Comparison of ENCODE assay signal across 8 cellular contexts in the genomic region with DNA sequence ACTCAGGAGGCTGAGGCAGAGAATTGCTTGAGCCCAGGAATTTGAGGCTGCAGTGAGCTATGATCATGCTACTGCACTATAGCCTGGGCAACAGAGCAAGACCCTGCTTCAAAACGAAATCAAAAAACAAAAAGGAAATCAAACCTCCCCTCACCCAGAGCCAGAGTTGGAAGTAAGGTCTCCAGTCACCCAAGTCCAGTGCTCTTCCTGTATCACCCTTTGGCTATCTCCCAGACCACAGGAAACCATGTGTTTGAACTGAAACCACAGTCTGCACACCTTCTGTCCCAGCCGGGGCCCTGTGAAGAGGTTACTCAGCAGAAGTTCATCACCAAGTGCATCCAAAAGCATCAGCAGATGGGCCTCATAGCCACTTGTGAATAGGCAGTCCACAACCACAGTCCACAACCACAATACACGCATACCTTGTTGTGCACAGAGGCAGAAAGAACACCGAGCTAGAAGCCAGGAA. TPM values are rescaled to one million over a fixed set of nuclear protein-coding genes. Genes with fewer than 3 reads are reported as not detected.
DNase-seq lines count a peak whose midpoint lies in the region; ATAC-seq and TF ChIP-seq lines count a peak whose summit lies in the region.

No MANE protein-coding gene starts in this region.

- peaks cover 0 to 13% of the 10 kb centered on the region in 2 donors for H3K36me3 ChIP-seq in gastroesophageal sphincter
- peaks cover 6 to 10% of the 10 kb centered on the region in 2 donors for H3K36me3 ChIP-seq in stomach smooth muscle (ENCODE audit: control insufficient read depth in 2 of 2, insufficient read depth in 2 of 2, low read length in 2 of 2)

- no peaks in the 10 kb centered on the region for H3K9me3 ChIP-seq in gastroesophageal sphincter
- no peaks in the 10 kb centered on the region for H3K9me3 ChIP-seq in stomach smooth muscle (ENCODE audit: control insufficient read depth in 2 of 2, low read length in 2 of 2)

- no peak for ATAC-seq in activated CD8-positive, alpha-beta T cell treated with anti-CD3 and anti-CD28 coated beads for 36 hours
- no peak for ATAC-seq in gastroesophageal sphincter
- no peak for ATAC-seq in GM21825 (IDR thresholded peaks at IDR 0.05; ENCODE audit: unreplicated experiment)

- H3K36me3 Mint-ChIP-seq in CD14-positive monocyte: peaks cover 32 to 55% of the 10 kb centered on the region in 2 donors
- H3K36me3 Mint-ChIP-seq in activated CD8-positive, alpha-beta T cell treated with anti-CD3 and anti-CD28 coated beads for 36 hours (ENCODE audit: low read depth): peaks cover 69% of the 10 kb centered on the region

- TF ChIP-seq POLR2A in gastroesophageal sphincter (IDR thresholded peaks at IDR 0.05): no peak

- intact Hi-C loops in CD14-positive monocyte (cut with micrococcal nuclease): loop anchor here in 1 of 2 donors (10.0 kb wide), 1 partner anchor 92 kb away; no protein-coding TSS in a partner anchor
- intact Hi-C loops in activated CD8-positive, alpha-beta T cell treated with anti-CD3 and anti-CD28 coated beads for 36 hours (cut with micrococcal nuclease): no loop called here

- H3K9ac ChIP-seq in stomach smooth muscle (ENCODE audit: low read length in 2 of 2): no peak overlapping the region

- peak overlapping the region in 1 of 2 donors; percentile 67 for H3K4me3 Mint-ChIP-seq in CD14-positive monocyte
- peak overlapping the region; percentile 92 for H3K4me3 Mint-ChIP-seq in activated CD8-positive, alpha-beta T cell treated with anti-CD3 and anti-CD28 coated beads for 36 hours

- POLR2A ChIA-PET in activated CD8-positive, alpha-beta T cell treated with anti-CD3 and anti-CD28 coated beads for 36 hours (lab: Charles Lee): interaction anchor here (0.7 to 42.1 kb wide), 5 partner anchors 8 to 82 kb away, joined by 4 to 1125 read pairs (median 6); no protein-coding TSS in a partner anchor

- H3K27ac ChIP-seq in gastroesophageal sphincter (peak overlapping the region; percentile 96 to 100 (median 100)), stomach smooth muscle (ENCODE audit: low read length) (peak overlapping the region; percentile 60)

- no peaks in the 10 kb centered on the region for H3K27me3 ChIP-seq in gastroesophageal sphincter
- no peaks in the 10 kb centered on the region for H3K27me3 ChIP-seq in stomach smooth muscle (ENCODE audit: control insufficient read depth in 1 of 2, insufficient read depth in 2 of 2, low read length in 2 of 2)

- DNase-seq in CD14-positive monocyte (ENCODE audit: low spot score): no peak
- DNase-seq in HCEC 1CT: peak; percentile 87
- peak; percentile 86 for DNase-seq in activated CD8-positive, alpha-beta T cell treated with anti-CD3 and anti-CD28 coated beads for 36 hours
- no peak for DNase-seq in AG20443 (ENCODE audit: low spot score)
- no peak for DNase-seq in NCI-H128 (lab: John Stamatoyannopoulos, UW; ENCODE audit: unreplicated experiment)

- no peak for TF ChIP-seq CTCF in CD14-positive monocyte (IDR thresholded peaks at IDR 0.05)
- no peak for TF ChIP-seq CTCF in activated CD8-positive, alpha-beta T cell treated with anti-CD3 and anti-CD28 coated beads for 36 hours (IDR thresholded peaks at IDR 0.05)
- no peak for TF ChIP-seq CTCF in gastroesophageal sphincter (IDR thresholded peaks at IDR 0.05)

- no peak for TF ChIP-seq EP300 in gastroesophageal sphincter (IDR thresholded peaks at IDR 0.05)

- CTCF ChIA-PET in activated CD8-positive, alpha-beta T cell treated with anti-CD3 and anti-CD28 coated beads for 36 hours (lab: Charles Lee): interaction anchor here (1.0 to 3.3 kb wide), 5 partner anchors 14 to 103 kb away, joined by 3 to 19 read pairs (median 4); no protein-coding TSS in a partner anchor

- H3K4me1 ChIP-seq in gastroesophageal sphincter (peaks cover 0 to 81% (median 52%) of the 10 kb centered on the region in 3 donors), stomach smooth muscle (ENCODE audit: control insufficient read depth, insufficient read depth, low read length) (peaks cover 71% of the 10 kb centered on the region)

- peak overlapping the region; percentile 57 to 88 (median 66) for H3K27ac Mint-ChIP-seq in CD14-positive monocyte
- peak overlapping the region; percentile 95 for H3K27ac Mint-ChIP-seq in activated CD8-positive, alpha-beta T cell treated with anti-CD3 and anti-CD28 coated beads for 36 hours

- H3K27me3 Mint-ChIP-seq in CD14-positive monocyte (ENCODE audit: low read depth in 3 of 3): peaks cover 0 to 2% (median 0%) of the 10 kb centered on the region in 3 donors
- no peaks in the 10 kb centered on the region for H3K27me3 Mint-ChIP-seq in activated CD8-positive, alpha-beta T cell treated with anti-CD3 and anti-CD28 coated beads for 36 hours

- 7 to 17% methylated on average over 2 of the region's 4 CpGs for WGBS in gastroesophageal sphincter (ENCODE audit: low coverage in 1 of 2), 2 donors

- peak overlapping the region in 1 of 2 donors; percentile 35 for H3K4me3 ChIP-seq in gastroesophageal sphincter
- peak overlapping the region in 1 of 2 donors; percentile 63 for H3K4me3 ChIP-seq in stomach smooth muscle (ENCODE audit: low read length in 2 of 2)

- peaks cover 72% of the 10 kb centered on the region for H3K4me1 Mint-ChIP-seq in CD14-positive monocyte
- peaks cover 63% of the 10 kb centered on the region for H3K4me1 Mint-ChIP-seq in activated CD8-positive, alpha-beta T cell treated with anti-CD3 and anti-CD28 coated beads for 36 hours (ENCODE audit: low read depth)

- H3K9me3 Mint-ChIP-seq in CD14-positive monocyte: peaks cover 0 to 3% (median 0%) of the 10 kb centered on the region in 7 donors
- no peaks in the 10 kb centered on the region for H3K9me3 Mint-ChIP-seq in activated CD8-positive, alpha-beta T cell treated with anti-CD3 and anti-CD28 coated beads for 36 hours

RNA-seq across cellular contexts. Expression of a gene that starts 4.6 kb away (rescaled TPM):
- 10 to 100 TPM; 35.6 to 79.5 TPM for polyA plus RNA-seq in CD14-positive monocyte
- total RNA-seq in activated CD8-positive, alpha-beta T cell treated with anti-CD3 and anti-CD28 coated beads for 36 hours: 100 to 1,000 TPM; 624 to 679 TPM
- total RNA-seq in gastroesophageal sphincter: 100 to 1,000 TPM; 304 to 366 (median 322) TPM

Comparison
In these comparisons a context has a peak if more than half of its experiments do, and no peak if none do; other contexts are left out.
1. DNase-seq: peak in HCEC 1CT (single experiment) and activated CD8-positive, alpha-beta T cell treated with anti-CD3 and anti-CD28 coated beads for 36 hours (single experiment); none in CD14-positive monocyte (single experiment), AG20443 (single experiment) and NCI-H128 (single experiment).